19 cellular contexts compared by ENCODE assay signal in the genomic region with DNA sequence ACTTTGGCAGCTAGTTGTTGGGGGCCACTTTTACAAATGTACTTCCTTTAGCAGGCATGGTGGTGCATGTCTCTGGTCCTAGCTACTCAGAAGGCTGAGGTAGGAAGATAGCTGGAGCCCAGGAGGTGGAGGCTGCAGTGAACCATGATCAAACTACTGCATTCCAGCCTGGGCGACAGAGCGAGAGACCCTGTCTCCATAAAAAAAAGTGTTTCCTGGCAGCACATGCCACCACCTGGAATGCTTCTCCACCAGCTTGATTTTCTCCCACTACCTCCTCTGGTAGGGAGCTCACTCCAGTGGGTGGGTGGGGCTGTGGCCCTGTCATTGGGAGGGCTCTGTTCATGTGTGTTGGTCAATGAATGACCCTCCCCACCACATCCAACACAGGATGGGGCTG. TPM values are rescaled to one million over a fixed set of nuclear protein-coding genes. Genes with fewer than 3 reads are reported as not detected.
"Had no signal": no experiment of that assay in that cellular context is flagged by ENCODE, and none has a peak within 500 bp of the region (broad histone marks: within the 10 kb centered on the region; RNA-seq: fewer than 3 reads in every experiment).

No MANE protein-coding gene starts in this region.

- H3K9me3 Mint-ChIP-seq: activated CD4-positive, alpha-beta memory T cell treated with anti-CD3 and anti-CD28 coated beads, Interleukin-2, amount 10 ng/mL, durations not matched to agents 7 days and 5 days; neural crest cell; T-helper 2 cell treated with Interferon-gamma antibody and Interleukin-4, amounts not matched to agents 5 μg/mL and 100 μg/mL, for 36 hours had no signal

- H3K4me3 ChIP-seq: dorsolateral prefrontal cortex, esophagus muscularis mucosa, pancreas, stomach, thoracic aorta had no signal

- DNase-seq: activated CD4-positive, alpha-beta memory T cell treated with anti-CD3 and anti-CD28 coated beads, Interleukin-2, amount 10 ng/mL, durations not matched to agents 7 days and 5 days; activated CD4-positive, alpha-beta T cell treated with anti-CD3 and anti-CD28 coated beads for 1 hour; activated naive CD4-positive, alpha-beta T cell; aorta; dorsolateral prefrontal cortex; glutamatergic neuron; left ventricle myocardium superior; stimulated activated CD4-positive, alpha-beta T cell treated with anti-CD3 and anti-CD28 coated beads, Interleukin-15, amount 100 ng/mL, for 24 hours; stimulated activated CD4-positive, alpha-beta T cell treated with anti-CD3 and anti-CD28 coated beads, Interleukin-4, amount 100 ng/mL, for 24 hours; stomach had no signal

- H3K9me3 ChIP-seq: esophagus muscularis mucosa, pancreas, stomach, thoracic aorta had no signal

- H3K4me1 Mint-ChIP-seq: neural crest cell had no signal

- H3K27ac Mint-ChIP-seq: activated CD4-positive, alpha-beta memory T cell treated with anti-CD3 and anti-CD28 coated beads, Interleukin-2, amount 10 ng/mL, durations not matched to agents 7 days and 5 days; T-helper 2 cell treated with Interferon-gamma antibody and Interleukin-4, amounts not matched to agents 5 μg/mL and 100 μg/mL, for 36 hours had no signal

- H3K4me3 Mint-ChIP-seq: activated CD4-positive, alpha-beta memory T cell treated with anti-CD3 and anti-CD28 coated beads, Interleukin-2, amount 10 ng/mL, durations not matched to agents 7 days and 5 days; neural crest cell; T-helper 2 cell treated with Interferon-gamma antibody and Interleukin-4, amounts not matched to agents 5 μg/mL and 100 μg/mL, for 36 hours had no signal

- ATAC-seq: left ventricle myocardium superior had no signal

- H3K27me3 ChIP-seq: dorsolateral prefrontal cortex, esophagus muscularis mucosa, pancreas, stomach had no signal

- H3K27me3 Mint-ChIP-seq: activated CD4-positive, alpha-beta memory T cell treated with anti-CD3 and anti-CD28 coated beads, Interleukin-2, amount 10 ng/mL, durations not matched to agents 7 days and 5 days had no signal

- H3K27ac ChIP-seq: esophagus muscularis mucosa, pancreas, stomach, thoracic aorta had no signal

RNA-seq across cellular contexts. Expression of gene TEKTIP1, which starts 20.3 kb away (rescaled TPM):
- total RNA-seq: bronchial epithelial cell, esophagus muscularis mucosa, fibroblast of villous mesenchyme, myocyte, skeletal muscle tissue, stomach, thoracic aorta had no signal

RNA-seq across cellular contexts. Expression of gene SMIM44, which starts 35.4 kb away (rescaled TPM):
- total RNA-seq: activated CD4-positive, alpha-beta memory T cell treated with anti-CD3 and anti-CD28 coated beads, Interleukin-2, amount 10 ng/mL, durations not matched to agents 7 days and 5 days; aorta; bronchial epithelial cell; esophagus muscularis mucosa; fibroblast of villous mesenchyme; left ventricle myocardium superior; myocyte; neural crest cell; pancreas; skeletal muscle tissue; stomach; thoracic aorta had no signal
- polyA plus RNA-seq: aorta had no signal

RNA-seq across cellular contexts. Expression of gene SMIM24, which starts 38.3 kb away (rescaled TPM):
- total RNA-seq: activated CD4-positive, alpha-beta memory T cell treated with anti-CD3 and anti-CD28 coated beads, Interleukin-2, amount 10 ng/mL, durations not matched to agents 7 days and 5 days; aorta; bronchial epithelial cell; esophagus muscularis mucosa; fibroblast of villous mesenchyme; left ventricle myocardium superior; myocyte; neural crest cell; skeletal muscle tissue; thoracic aorta had no signal
